In genomic region chr3:101466465-101467309, GRCh38 we compare ENCODE assay signal across 1 cellular context.
TF ChIP-seq lines count a peak whose summit lies in the region.

No MANE protein-coding gene starts in this region.

TF ChIP-seq in HepG2, 621 proteins besides CTCF, POLR2A, EP300 and RAD21 (continued from another document and continues in another):
- peak; percentile 60 for TF ChIP-seq PHF8 (CRISPR knock-in tag; IDR thresholded peaks at IDR 0.05)
- peak; percentile 98 for TF ChIP-seq ZNF292 (CRISPR knock-in tag; IDR thresholded peaks at IDR 0.05; ENCODE audit: borderline replicate concordance, low read depth)
- peak; percentile 27; the same call in 1 of the 2 replicates for TF ChIP-seq ATF3 (CRISPR knock-in tag; IDR thresholded peaks at IDR 0.05)
- 0 out of 2 replicates have a peak, but pooled peaks have one; percentile 5 for TF ChIP-seq FOSL2 (CRISPR knock-in tag; IDR thresholded peaks at IDR 0.05)
- peak; percentile 60; the same call in 1 of the 2 replicates for TF ChIP-seq YEATS4 (CRISPR knock-in tag; IDR thresholded peaks at IDR 0.05; ENCODE audit: borderline replicate concordance)
- peak; percentile 80; the same call in 1 of the 2 replicates for TF ChIP-seq DZIP1 (CRISPR knock-in tag; IDR thresholded peaks at IDR 0.05)
- TF ChIP-seq NRL (CRISPR knock-in tag; IDR thresholded peaks at IDR 0.05; ENCODE audit: borderline replicate concordance), result peak; percentile 89; the same call in 1 of the 2 replicates
- TF ChIP-seq ZNF703 (CRISPR knock-in tag; IDR thresholded peaks at IDR 0.05; ENCODE audit: borderline replicate concordance), result no peak
- TF ChIP-seq ZMYM3 (CRISPR knock-in tag; IDR thresholded peaks at IDR 0.05), result peak; percentile 53; the same call in 1 of the 2 replicates
- TF ChIP-seq ZSCAN29 (CRISPR knock-in tag; conservative IDR thresholded peaks at IDR 0.05), result 0 out of 2 replicates have a peak, but pooled peaks have one; percentile 54
- TF ChIP-seq ZNF605 (CRISPR knock-in tag; IDR thresholded peaks at IDR 0.05), result peak; percentile 74; the same call in 1 of the 2 replicates
- TF ChIP-seq NR2C2 (CRISPR knock-in tag; IDR thresholded peaks at IDR 0.05; ENCODE audit: borderline replicate concordance), result peak; percentile 40; the same call in 1 of the 2 replicates
- peak; percentile 72; the same call in 1 of the 2 replicates for TF ChIP-seq NFKB2 (CRISPR knock-in tag; IDR thresholded peaks at IDR 0.05; ENCODE audit: borderline replicate concordance)
- TF ChIP-seq TRAFD1 (CRISPR knock-in tag; IDR thresholded peaks at IDR 0.05; ENCODE audit: borderline replicate concordance), result 0 out of 2 replicates have a peak, but pooled peaks have one; percentile 30
- peak; percentile 48 for TF ChIP-seq UBTF (CRISPR knock-in tag; IDR thresholded peaks at IDR 0.05)
- peak; percentile 80; the same call in 1 of the 2 replicates for TF ChIP-seq ZNF614 (CRISPR knock-in tag; IDR thresholded peaks at IDR 0.05; ENCODE audit: borderline replicate concordance)
- peak; percentile 53; the same call in 1 of the 2 replicates for TF ChIP-seq HDAC1 (CRISPR knock-in tag; IDR thresholded peaks at IDR 0.05)
- TF ChIP-seq FOXP1 (IDR thresholded peaks at IDR 0.05), result no peak
- TF ChIP-seq FOXP1 (CRISPR knock-in tag; IDR thresholded peaks at IDR 0.05), result 0 out of 2 replicates have a peak, but pooled peaks have one; percentile 5
- 0 out of 2 replicates have a peak, but pooled peaks have one; percentile 27 for TF ChIP-seq ZNF337 (CRISPR knock-in tag; IDR thresholded peaks at IDR 0.05; ENCODE audit: borderline replicate concordance, low read depth)
- peak; percentile 43; the same call in 1 of the 2 replicates for TF ChIP-seq ETV6 (CRISPR knock-in tag; conservative IDR thresholded peaks at IDR 0.05)
- peak; percentile 74 for TF ChIP-seq BRD4 (CRISPR knock-in tag; IDR thresholded peaks at IDR 0.05)
- 0 out of 2 replicates have a peak, but pooled peaks have one; percentile 20 for TF ChIP-seq SAP130 (CRISPR knock-in tag; IDR thresholded peaks at IDR 0.05; ENCODE audit: low read depth)
- TF ChIP-seq BCL3 (CRISPR knock-in tag; IDR thresholded peaks at IDR 0.05), result 0 out of 2 replicates have a peak, but pooled peaks have one; percentile 45
- no peak for TF ChIP-seq ZBTB34 (CRISPR knock-in tag; IDR thresholded peaks at IDR 0.05)
- peak; percentile 45; the same call in 1 of the 2 replicates for TF ChIP-seq POLR2G (IDR thresholded peaks at IDR 0.05; ENCODE audit: low read depth, low read length)
- TF ChIP-seq ZNF205 (CRISPR knock-in tag; IDR thresholded peaks at IDR 0.05), result 0 out of 2 replicates have a peak, but pooled peaks have one; percentile 47
- peak; percentile 49; the same call in 1 of the 2 replicates for TF ChIP-seq MED1 (CRISPR knock-in tag; IDR thresholded peaks at IDR 0.05)
- TF ChIP-seq FOXA1 (IDR thresholded peaks at IDR 0.05), result no peak
- TF ChIP-seq FOXA1 (CRISPR knock-in tag; IDR thresholded peaks at IDR 0.05), result peak; percentile 45; the same call in 1 of the 2 replicates
- TF ChIP-seq ZNF20 (CRISPR knock-in tag; IDR thresholded peaks at IDR 0.05), result no peak
- TF ChIP-seq ARID5B (CRISPR knock-in tag; IDR thresholded peaks at IDR 0.05), result peak; percentile 39; the same call in 1 of the 2 replicates
- peak; percentile 59; the same call in 1 of the 2 replicates for TF ChIP-seq ZNF766 (CRISPR knock-in tag; IDR thresholded peaks at IDR 0.05; ENCODE audit: borderline replicate concordance)
- peak; percentile 51; the same call in 1 of the 2 replicates for TF ChIP-seq FOXP4 (CRISPR knock-in tag; IDR thresholded peaks at IDR 0.05)
- TF ChIP-seq JUNB (CRISPR knock-in tag; IDR thresholded peaks at IDR 0.05; ENCODE audit: borderline replicate concordance), result no peak
- no peak for TF ChIP-seq SMYD3 (CRISPR knock-in tag; IDR thresholded peaks at IDR 0.05)
- peak; percentile 22; the same call in 1 of the 2 replicates for TF ChIP-seq IKZF5 (CRISPR knock-in tag; IDR thresholded peaks at IDR 0.05)
- TF ChIP-seq NONO (IDR thresholded peaks at IDR 0.05), result no peak
- peak; percentile 63; the same call in 1 of the 2 replicates for TF ChIP-seq NONO (CRISPR knock-in tag; conservative IDR thresholded peaks at IDR 0.05)
- TF ChIP-seq KLF11 (CRISPR knock-in tag; IDR thresholded peaks at IDR 0.05), result no peak
